ENCODE assay signal across 8 cellular contexts in the genomic region with DNA sequence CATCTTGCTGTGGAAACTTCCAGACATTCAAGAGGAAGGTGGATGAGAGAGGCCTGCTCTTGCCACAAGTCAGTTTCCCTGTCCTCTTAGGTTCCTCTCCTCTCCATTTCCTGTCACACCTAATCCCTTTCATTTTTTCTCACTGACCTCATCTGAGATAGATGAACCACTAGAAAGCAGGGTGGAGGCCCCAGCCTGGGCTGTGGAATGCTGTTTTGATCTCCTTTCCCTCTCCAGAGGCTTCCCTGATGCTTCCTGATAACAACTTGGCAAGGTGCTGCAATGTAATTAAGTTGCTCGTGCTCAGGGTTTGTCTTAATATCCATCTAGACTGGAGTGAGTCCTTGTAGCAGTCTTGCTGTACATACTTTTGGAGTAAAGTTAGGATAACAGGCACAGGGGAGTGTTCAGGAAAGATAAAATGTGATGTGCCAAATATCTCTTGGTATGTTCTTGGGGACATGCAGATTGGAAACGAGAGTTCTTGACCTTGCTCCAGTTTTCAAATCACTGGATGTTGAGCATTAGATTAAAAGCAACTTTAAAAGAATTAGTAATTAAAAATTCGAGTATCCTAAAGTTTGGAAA.
DNase-seq lines count a peak whose midpoint lies in the region; ATAC-seq and TF ChIP-seq lines count a peak whose summit lies in the region.

No MANE protein-coding gene starts in this region.

- no peaks in the 10 kb centered on the region for H3K9me3 ChIP-seq in parathyroid adenoma (ENCODE audit: control insufficient read depth, low read length)

- peaks cover 8% of the 10 kb centered on the region for H3K4me1 Mint-ChIP-seq in dendritic cell treated with granulocyte-macrophage colony-stimulating factor and Interleukin-4, amounts not matched to agents 40 ng/mL and 50 ng/mL, for 4 days (ENCODE audit: low read depth)

- H3K27ac Mint-ChIP-seq in dendritic cell treated with granulocyte-macrophage colony-stimulating factor and Interleukin-4, amounts not matched to agents 40 ng/mL and 50 ng/mL, for 4 days, result peak overlapping the region; percentile 48

- H3K27me3 ChIP-seq in parathyroid adenoma (ENCODE audit: control insufficient read depth, insufficient read depth, low read length), result no peaks in the 10 kb centered on the region

- DNase-seq in EL (peak; percentile 85), NCI-H2029 treated with DMSO at 0.1 percent for 48 hours (lab: John Stamatoyannopoulos, UW) (peak; percentile 95), OCI-M1 (lab: John Stamatoyannopoulos, UW) (no peak), epidermal melanocyte (ENCODE audit: insufficient read length, low spot score) (no peak)
- no peak for DNase-seq in stimulated activated CD4-positive, alpha-beta T cell treated with anti-CD3 and anti-CD28 coated beads, Interleukin-12 subunit alpha, Interleukin-12 subunit beta, amount 100 ng/mL, for 4 hours

- H3K27ac ChIP-seq in parathyroid adenoma, result peak overlapping the region; percentile 24

- no peak overlapping the region for H3K9ac ChIP-seq in parathyroid adenoma

- H3K4me2 ChIP-seq in parathyroid adenoma (ENCODE audit: low read length), result no peak overlapping the region

- no peak overlapping the region for H3K4me3 ChIP-seq in parathyroid adenoma (ENCODE audit: low read depth, low read length)

- no peak for ATAC-seq in GM19455 (IDR thresholded peaks at IDR 0.05; ENCODE audit: unreplicated experiment)

- intact Hi-C loops in dendritic cell treated with granulocyte-macrophage colony-stimulating factor and Interleukin-4, amounts not matched to agents 40 ng/mL and 50 ng/mL, for 4 days (cut with micrococcal nuclease), result no loop called here

- no peaks in the 10 kb centered on the region for H3K4me1 ChIP-seq in parathyroid adenoma

- H2AFZ ChIP-seq in parathyroid adenoma, result no peak overlapping the region

- no peaks in the 10 kb centered on the region for H3K79me2 ChIP-seq in parathyroid adenoma

- no peaks in the 10 kb centered on the region for H3K36me3 ChIP-seq in parathyroid adenoma (ENCODE audit: control insufficient read depth, insufficient read depth, low read length)

- no peaks in the 10 kb centered on the region for H3K9me3 Mint-ChIP-seq in dendritic cell treated with granulocyte-macrophage colony-stimulating factor and Interleukin-4, amounts not matched to agents 40 ng/mL and 50 ng/mL, for 4 days

- no peak overlapping the region for H3K4me3 Mint-ChIP-seq in dendritic cell treated with granulocyte-macrophage colony-stimulating factor and Interleukin-4, amounts not matched to agents 40 ng/mL and 50 ng/mL, for 4 days

- no peak for TF ChIP-seq CTCF in parathyroid adenoma (IDR thresholded peaks at IDR 0.05)

- H3K27me3 Mint-ChIP-seq in dendritic cell treated with granulocyte-macrophage colony-stimulating factor and Interleukin-4, amounts not matched to agents 40 ng/mL and 50 ng/mL, for 4 days, result no peaks in the 10 kb centered on the region

- peaks cover 46% of the 10 kb centered on the region for H3K36me3 Mint-ChIP-seq in dendritic cell treated with granulocyte-macrophage colony-stimulating factor and Interleukin-4, amounts not matched to agents 40 ng/mL and 50 ng/mL, for 4 days (ENCODE audit: low read depth)

Comparison
In these comparisons a context has a peak if more than half of its experiments do, and no peak if none do; other contexts are left out.
1. DNase-seq: peak in EL (single experiment) and NCI-H2029 treated with DMSO at 0.1 percent for 48 hours (single experiment); none in stimulated activated CD4-positive, alpha-beta T cell treated with anti-CD3 and anti-CD28 coated beads, Interleukin-12 subunit alpha, Interleukin-12 subunit beta, amount 100 ng/mL, for 4 hours (single experiment), OCI-M1 (single experiment) and epidermal melanocyte (single experiment).